In the genomic region with DNA sequence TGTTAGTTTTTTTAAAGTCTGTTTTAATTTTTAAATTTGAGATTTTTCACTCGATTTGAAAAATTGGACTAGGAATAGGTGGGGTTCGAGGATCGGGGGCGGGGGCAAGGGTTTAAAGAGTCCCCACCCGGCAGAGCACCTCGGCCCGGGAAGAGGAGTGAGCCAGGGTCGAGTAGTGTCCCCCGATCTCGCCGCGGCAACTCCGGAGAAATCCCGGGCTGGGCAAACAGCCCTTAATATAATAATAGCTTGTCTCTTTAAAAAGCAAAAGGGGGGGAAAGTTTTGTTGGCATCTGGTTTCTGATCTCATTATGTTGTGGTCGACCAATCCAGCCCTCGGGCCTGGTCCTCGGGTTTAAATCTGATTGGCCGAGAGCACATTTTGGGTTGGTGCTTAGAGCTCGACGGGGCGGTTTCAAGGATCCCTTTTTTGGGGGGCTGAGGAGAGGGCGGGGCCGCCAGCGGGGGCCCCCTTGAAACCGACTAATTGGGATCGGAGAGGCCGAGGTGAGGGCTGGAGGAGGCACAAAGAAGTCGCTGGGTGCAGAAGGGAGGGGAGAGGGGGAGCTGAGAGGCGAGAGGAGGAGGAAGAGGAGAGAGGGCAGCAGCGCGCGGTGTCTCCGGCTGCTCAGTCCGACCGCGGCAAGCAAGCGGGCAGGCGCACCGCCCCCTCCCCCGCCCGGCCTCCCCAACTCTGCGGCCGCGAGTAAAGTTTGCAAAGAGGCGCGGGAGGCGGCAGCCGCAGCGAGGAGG, we compare ENCODE assay signal across 1 cellular context.
TF ChIP-seq lines count a peak whose summit lies in the region.

A gene (plus strand): TSS at position 631 of the 753 bp plus-strand sequence. CDS start 205 bp downstream, outside the sequence.

TF ChIP-seq in HepG2, 621 proteins besides CTCF, POLR2A, EP300 and RAD21 (continued from another document and continues in another):
- TF ChIP-seq, protein P1, sequence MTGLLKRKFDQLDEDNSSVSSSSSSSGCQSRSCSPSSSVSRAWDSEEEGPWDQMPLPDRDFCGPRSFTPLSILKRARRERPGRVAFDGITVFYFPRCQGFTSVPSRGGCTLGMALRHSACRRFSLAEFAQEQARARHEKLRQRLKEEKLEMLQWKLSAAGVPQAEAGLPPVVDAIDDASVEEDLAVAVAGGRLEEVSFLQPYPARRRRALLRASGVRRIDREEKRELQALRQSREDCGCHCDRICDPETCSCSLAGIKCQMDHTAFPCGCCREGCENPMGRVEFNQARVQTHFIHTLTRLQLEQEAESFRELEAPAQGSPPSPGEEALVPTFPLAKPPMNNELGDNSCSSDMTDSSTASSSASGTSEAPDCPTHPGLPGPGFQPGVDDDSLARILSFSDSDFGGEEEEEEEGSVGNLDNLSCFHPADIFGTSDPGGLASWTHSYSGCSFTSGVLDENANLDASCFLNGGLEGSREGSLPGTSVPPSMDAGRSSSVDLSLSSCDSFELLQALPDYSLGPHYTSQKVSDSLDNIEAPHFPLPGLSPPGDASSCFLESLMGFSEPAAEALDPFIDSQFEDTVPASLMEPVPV (CRISPR knock-in tag; IDR thresholded peaks at IDR 0.05): no peak
- TF ChIP-seq ZKSCAN8 (CRISPR knock-in tag; IDR thresholded peaks at IDR 0.05; ENCODE audit: borderline replicate concordance) (no peak), SATB2 (CRISPR knock-in tag; IDR thresholded peaks at IDR 0.05) (no peak), ZNF7 (CRISPR knock-in tag; IDR thresholded peaks at IDR 0.05) (no peak), DNMT1 (CRISPR knock-in tag; IDR thresholded peaks at IDR 0.05) (no peak), ATF1 (CRISPR knock-in tag; IDR thresholded peaks at IDR 0.05) (no peak), NKX3-1 (CRISPR knock-in tag; IDR thresholded peaks at IDR 0.05) (no peak), ZNF572 (CRISPR knock-in tag; IDR thresholded peaks at IDR 0.05) (no peak), HIVEP1 (CRISPR knock-in tag; IDR thresholded peaks at IDR 0.05) (no peak), TRIM24 (CRISPR knock-in tag; IDR thresholded peaks at IDR 0.05) (no peak), AGO1 (IDR thresholded peaks at IDR 0.05; ENCODE audit: low read depth, low read length, poor library complexity, severe bottlenecking) (peak; percentile 24), ZNF703 (CRISPR knock-in tag; IDR thresholded peaks at IDR 0.05; ENCODE audit: borderline replicate concordance) (no peak), PRPF4 (IDR thresholded peaks at IDR 0.05; ENCODE audit: low read depth, low read length, poor library complexity, severe bottlenecking) (no peak), LCORL (IDR thresholded peaks at IDR 0.05) (0 out of 2 replicates have a peak, but pooled peaks have one; percentile 40), LCORL (CRISPR knock-in tag; IDR thresholded peaks at IDR 0.05) (peak; percentile 56; the same call in 1 of the 2 replicates), ZNF841 (CRISPR knock-in tag; IDR thresholded peaks at IDR 0.05; ENCODE audit: borderline replicate concordance) (no peak), ZBTB7B (CRISPR knock-in tag; IDR thresholded peaks at IDR 0.05) (0 out of 2 replicates have a peak, but pooled peaks have one; percentile 23), PCBP1 (IDR thresholded peaks at IDR 0.05; ENCODE audit: borderline replicate concordance, low read depth, low read length) (0 out of 2 replicates have a peak, but pooled peaks have one; percentile 53), ZNF781 (CRISPR knock-in tag; IDR thresholded peaks at IDR 0.05; ENCODE audit: borderline replicate concordance, not compliant biosample characterization) (no peak), NFYB (CRISPR knock-in tag; IDR thresholded peaks at IDR 0.05) (peak; percentile 65), ZNF350 (CRISPR knock-in tag; IDR thresholded peaks at IDR 0.05; ENCODE audit: borderline replicate concordance, low read depth) (no peak), HDAC6 (IDR thresholded peaks at IDR 0.05; ENCODE audit: low read depth, low read length) (no peak), NFYC (CRISPR knock-in tag; IDR thresholded peaks at IDR 0.05) (no peak), AHR (CRISPR knock-in tag; IDR thresholded peaks at IDR 0.05) (no peak), POLR2AphosphoS5 (IDR thresholded peaks at IDR 0.05; ENCODE audit: low read depth, low read length) (no peak), ZC3H13 (CRISPR knock-in tag; IDR thresholded peaks at IDR 0.05) (no peak), GATAD1 (CRISPR knock-in tag; IDR thresholded peaks at IDR 0.05) (no peak)
- TF ChIP-seq, protein P2, sequence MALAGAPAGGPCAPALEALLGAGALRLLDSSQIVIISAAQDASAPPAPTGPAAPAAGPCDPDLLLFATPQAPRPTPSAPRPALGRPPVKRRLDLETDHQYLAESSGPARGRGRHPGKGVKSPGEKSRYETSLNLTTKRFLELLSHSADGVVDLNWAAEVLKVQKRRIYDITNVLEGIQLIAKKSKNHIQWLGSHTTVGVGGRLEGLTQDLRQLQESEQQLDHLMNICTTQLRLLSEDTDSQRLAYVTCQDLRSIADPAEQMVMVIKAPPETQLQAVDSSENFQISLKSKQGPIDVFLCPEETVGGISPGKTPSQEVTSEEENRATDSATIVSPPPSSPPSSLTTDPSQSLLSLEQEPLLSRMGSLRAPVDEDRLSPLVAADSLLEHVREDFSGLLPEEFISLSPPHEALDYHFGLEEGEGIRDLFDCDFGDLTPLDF (CRISPR knock-in tag; IDR thresholded peaks at IDR 0.05): no peak
- TF ChIP-seq, protein P3, sequence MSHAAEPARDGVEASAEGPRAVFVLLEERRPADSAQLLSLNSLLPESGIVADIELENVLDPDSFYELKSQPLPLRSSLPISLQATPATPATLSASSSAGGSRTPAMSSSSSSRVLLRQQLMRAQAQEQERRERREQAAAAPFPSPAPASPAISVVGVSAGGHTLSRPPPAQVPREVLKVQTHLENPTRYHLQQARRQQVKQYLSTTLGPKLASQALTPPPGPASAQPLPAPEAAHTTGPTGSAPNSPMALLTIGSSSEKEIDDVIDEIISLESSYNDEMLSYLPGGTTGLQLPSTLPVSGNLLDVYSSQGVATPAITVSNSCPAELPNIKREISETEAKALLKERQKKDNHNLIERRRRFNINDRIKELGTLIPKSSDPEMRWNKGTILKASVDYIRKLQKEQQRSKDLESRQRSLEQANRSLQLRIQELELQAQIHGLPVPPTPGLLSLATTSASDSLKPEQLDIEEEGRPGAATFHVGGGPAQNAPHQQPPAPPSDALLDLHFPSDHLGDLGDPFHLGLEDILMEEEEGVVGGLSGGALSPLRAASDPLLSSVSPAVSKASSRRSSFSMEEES (CRISPR knock-in tag; IDR thresholded peaks at IDR 0.05): no peak
- TF ChIP-seq, protein P4, sequence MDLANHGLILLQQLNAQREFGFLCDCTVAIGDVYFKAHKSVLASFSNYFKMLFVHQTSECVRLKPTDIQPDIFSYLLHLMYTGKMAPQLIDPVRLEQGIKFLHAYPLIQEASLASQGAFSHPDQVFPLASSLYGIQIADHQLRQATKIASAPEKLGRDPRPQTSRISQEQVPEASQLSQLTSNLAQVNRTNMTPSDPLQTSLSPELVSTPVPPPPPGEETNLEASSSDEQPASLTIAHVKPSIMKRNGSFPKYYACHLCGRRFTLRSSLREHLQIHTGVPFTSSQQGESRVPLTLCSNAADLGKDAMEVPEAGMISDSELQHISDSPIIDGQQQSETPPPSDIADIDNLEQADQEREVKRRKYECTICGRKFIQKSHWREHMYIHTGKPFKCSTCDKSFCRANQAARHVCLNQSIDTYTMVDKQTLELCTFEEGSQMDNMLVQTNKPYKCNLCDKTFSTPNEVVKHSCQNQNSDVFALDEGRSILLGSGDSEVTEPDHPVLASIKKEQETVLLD (CRISPR knock-in tag; IDR thresholded peaks at IDR 0.05; ENCODE audit: low read depth): no peak
- TF ChIP-seq, protein P5, sequence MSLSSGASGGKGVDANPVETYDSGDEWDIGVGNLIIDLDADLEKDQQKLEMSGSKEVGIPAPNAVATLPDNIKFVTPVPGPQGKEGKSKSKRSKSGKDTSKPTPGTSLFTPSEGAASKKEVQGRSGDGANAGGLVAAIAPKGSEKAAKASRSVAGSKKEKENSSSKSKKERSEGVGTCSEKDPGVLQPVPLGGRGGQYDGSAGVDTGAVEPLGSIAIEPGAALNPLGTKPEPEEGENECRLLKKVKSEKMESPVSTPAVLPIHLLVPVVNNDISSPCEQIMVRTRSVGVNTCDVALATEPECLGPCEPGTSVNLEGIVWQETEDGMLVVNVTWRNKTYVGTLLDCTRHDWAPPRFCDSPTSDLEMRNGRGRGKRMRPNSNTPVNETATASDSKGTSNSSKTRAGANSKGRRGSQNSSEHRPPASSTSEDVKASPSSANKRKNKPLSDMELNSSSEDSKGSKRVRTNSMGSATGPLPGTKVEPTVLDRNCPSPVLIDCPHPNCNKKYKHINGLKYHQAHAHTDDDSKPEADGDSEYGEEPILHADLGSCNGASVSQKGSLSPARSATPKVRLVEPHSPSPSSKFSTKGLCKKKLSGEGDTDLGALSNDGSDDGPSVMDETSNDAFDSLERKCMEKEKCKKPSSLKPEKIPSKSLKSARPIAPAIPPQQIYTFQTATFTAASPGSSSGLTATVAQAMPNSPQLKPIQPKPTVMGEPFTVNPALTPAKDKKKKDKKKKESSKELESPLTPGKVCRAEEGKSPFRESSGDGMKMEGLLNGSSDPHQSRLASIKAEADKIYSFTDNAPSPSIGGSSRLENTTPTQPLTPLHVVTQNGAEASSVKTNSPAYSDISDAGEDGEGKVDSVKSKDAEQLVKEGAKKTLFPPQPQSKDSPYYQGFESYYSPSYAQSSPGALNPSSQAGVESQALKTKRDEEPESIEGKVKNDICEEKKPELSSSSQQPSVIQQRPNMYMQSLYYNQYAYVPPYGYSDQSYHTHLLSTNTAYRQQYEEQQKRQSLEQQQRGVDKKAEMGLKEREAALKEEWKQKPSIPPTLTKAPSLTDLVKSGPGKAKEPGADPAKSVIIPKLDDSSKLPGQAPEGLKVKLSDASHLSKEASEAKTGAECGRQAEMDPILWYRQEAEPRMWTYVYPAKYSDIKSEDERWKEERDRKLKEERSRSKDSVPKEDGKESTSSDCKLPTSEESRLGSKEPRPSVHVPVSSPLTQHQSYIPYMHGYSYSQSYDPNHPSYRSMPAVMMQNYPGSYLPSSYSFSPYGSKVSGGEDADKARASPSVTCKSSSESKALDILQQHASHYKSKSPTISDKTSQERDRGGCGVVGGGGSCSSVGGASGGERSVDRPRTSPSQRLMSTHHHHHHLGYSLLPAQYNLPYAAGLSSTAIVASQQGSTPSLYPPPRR (CRISPR knock-in tag; IDR thresholded peaks at IDR 0.05; ENCODE audit: borderline replicate concordance): no peak
- TF ChIP-seq, protein P6, sequence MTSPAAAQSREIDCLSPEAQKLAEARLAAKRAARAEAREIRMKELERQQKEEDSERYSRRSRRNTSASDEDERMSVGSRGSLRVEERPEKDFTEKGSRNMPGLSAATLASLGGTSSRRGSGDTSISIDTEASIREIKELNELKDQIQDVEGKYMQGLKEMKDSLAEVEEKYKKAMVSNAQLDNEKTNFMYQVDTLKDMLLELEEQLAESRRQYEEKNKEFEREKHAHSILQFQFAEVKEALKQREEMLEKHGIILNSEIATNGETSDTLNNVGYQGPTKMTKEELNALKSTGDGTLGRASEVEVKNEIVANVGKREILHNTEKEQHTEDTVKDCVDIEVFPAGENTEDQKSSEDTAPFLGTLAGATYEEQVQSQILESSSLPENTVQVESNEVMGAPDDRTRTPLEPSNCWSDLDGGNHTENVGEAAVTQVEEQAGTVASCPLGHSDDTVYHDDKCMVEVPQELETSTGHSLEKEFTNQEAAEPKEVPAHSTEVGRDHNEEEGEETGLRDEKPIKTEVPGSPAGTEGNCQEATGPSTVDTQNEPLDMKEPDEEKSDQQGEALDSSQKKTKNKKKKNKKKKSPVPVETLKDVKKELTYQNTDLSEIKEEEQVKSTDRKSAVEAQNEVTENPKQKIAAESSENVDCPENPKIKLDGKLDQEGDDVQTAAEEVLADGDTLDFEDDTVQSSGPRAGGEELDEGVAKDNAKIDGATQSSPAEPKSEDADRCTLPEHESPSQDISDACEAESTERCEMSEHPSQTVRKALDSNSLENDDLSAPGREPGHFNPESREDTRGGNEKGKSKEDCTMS (CRISPR knock-in tag; conservative IDR thresholded peaks at IDR 0.05): no peak
- TF ChIP-seq, protein P7, sequence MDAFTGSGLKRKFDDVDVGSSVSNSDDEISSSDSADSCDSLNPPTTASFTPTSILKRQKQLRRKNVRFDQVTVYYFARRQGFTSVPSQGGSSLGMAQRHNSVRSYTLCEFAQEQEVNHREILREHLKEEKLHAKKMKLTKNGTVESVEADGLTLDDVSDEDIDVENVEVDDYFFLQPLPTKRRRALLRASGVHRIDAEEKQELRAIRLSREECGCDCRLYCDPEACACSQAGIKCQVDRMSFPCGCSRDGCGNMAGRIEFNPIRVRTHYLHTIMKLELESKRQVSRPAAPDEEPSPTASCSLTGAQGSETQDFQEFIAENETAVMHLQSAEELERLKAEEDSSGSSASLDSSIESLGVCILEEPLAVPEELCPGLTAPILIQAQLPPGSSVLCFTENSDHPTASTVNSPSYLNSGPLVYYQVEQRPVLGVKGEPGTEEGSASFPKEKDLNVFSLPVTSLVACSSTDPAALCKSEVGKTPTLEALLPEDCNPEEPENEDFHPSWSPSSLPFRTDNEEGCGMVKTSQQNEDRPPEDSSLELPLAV (CRISPR knock-in tag; conservative IDR thresholded peaks at IDR 0.05; ENCODE audit: low read depth): no peak
- TF ChIP-seq, protein P8, sequence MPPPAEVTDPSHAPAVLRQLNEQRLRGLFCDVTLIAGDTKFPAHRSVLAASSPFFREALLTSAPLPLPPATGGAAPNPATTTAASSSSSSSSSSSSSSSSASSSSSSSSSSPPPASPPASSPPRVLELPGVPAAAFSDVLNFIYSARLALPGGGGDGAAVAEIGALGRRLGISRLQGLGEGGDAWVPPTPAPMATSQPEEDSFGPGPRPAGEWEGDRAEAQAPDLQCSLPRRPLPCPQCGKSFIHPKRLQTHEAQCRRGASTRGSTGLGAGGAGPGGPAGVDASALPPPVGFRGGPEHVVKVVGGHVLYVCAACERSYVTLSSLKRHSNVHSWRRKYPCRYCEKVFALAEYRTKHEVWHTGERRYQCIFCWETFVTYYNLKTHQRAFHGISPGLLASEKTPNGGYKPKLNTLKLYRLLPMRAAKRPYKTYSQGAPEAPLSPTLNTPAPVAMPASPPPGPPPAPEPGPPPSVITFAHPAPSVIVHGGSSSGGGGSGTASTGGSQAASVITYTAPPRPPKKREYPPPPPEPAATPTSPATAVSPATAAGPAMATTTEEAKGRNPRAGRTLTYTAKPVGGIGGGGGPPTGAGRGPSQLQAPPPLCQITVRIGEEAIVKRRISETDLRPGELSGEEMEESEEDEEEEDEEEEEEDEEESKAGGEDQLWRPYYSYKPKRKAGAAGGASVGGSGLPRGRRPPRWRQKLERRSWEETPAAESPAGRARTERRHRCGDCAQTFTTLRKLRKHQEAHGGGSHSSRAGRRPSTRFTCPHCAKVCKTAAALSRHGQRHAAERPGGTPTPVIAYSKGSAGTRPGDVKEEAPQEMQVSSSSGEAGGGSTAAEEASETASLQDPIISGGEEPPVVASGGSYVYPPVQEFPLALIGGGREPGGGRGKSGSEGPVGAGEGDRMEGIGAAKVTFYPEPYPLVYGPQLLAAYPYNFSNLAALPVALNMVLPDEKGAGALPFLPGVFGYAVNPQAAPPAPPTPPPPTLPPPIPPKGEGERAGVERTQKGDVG (CRISPR knock-in tag; IDR thresholded peaks at IDR 0.05; ENCODE audit: borderline replicate concordance): no peak
- TF ChIP-seq, protein P9, sequence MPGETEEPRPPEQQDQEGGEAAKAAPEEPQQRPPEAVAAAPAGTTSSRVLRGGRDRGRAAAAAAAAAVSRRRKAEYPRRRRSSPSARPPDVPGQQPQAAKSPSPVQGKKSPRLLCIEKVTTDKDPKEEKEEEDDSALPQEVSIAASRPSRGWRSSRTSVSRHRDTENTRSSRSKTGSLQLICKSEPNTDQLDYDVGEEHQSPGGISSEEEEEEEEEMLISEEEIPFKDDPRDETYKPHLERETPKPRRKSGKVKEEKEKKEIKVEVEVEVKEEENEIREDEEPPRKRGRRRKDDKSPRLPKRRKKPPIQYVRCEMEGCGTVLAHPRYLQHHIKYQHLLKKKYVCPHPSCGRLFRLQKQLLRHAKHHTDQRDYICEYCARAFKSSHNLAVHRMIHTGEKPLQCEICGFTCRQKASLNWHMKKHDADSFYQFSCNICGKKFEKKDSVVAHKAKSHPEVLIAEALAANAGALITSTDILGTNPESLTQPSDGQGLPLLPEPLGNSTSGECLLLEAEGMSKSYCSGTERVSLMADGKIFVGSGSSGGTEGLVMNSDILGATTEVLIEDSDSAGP (CRISPR knock-in tag; IDR thresholded peaks at IDR 0.05; ENCODE audit: borderline replicate concordance): peak; percentile 98; the same call in 1 of the 2 replicates
